Comparison of ENCODE assay signal across 11 cellular contexts in genomic region chr21:34126269-34126668, GRCh38. TPM values are rescaled to one million over a fixed set of nuclear protein-coding genes. Genes with fewer than 3 reads are reported as not detected.
DNase-seq lines count a peak whose midpoint lies in the region; TF ChIP-seq lines count a peak whose summit lies in the region.
"Had no signal": no experiment of that assay in that cellular context is flagged by ENCODE, and none has a peak within 500 bp of the region (broad histone marks: within the 10 kb centered on the region; RNA-seq: fewer than 3 reads in every experiment).

No MANE protein-coding gene starts in this region.

- peaks cover 5% of the 10 kb centered on the region for H3K9me3 Mint-ChIP-seq in osteocyte (ENCODE audit: unreplicated experiment)
- H3K9me3 Mint-ChIP-seq: nephron had no signal

- peak overlapping the region; percentile 27 for H3K27ac ChIP-seq in epithelial cell of prostate

- no peaks in the 10 kb centered on the region for H3K27me3 Mint-ChIP-seq in osteocyte (ENCODE audit: unreplicated experiment)

- DNase-seq in NCI-H2196 (lab: John Stamatoyannopoulos, UW; ENCODE audit: unreplicated experiment) (peak; percentile 14), NCI-H2196 treated with DMSO at 0.1 percent for 48 hours (lab: John Stamatoyannopoulos, UW; ENCODE audit: unreplicated experiment) (no peak), NCI-H2227 treated with DMSO at 0.1 percent for 48 hours (lab: John Stamatoyannopoulos, UW) (peak; percentile 70), epithelial cell of prostate (ENCODE audit: low read depth, low spot score) (peak; percentile 40), osteocyte (ENCODE audit: extremely low spot score, unreplicated experiment) (no peak), NCI-H2029 treated with DMSO at 0.1 percent for 48 hours (lab: John Stamatoyannopoulos, UW) (no peak), GM19240 (ENCODE audit: insufficient read length, low spot score) (no peak), hepatic stellate cell (ENCODE audit: low spot score) (no peak)
- DNase-seq: GOT3, NCI-H1694 treated with DMSO at 0.1 percent for 48 hours had no signal

- no peak for TF ChIP-seq CTCF in osteocyte (IDR thresholded peaks at IDR 0.05)

- H3K36me3 Mint-ChIP-seq in osteocyte (ENCODE audit: unreplicated experiment) = peaks cover 31% of the 10 kb centered on the region

- peaks cover 59% of the 10 kb centered on the region for H3K4me1 Mint-ChIP-seq in osteocyte (ENCODE audit: unreplicated experiment)

- no peak overlapping the region for H3K4me3 Mint-ChIP-seq in osteocyte (ENCODE audit: unreplicated experiment)
- H3K4me3 Mint-ChIP-seq: nephron had no signal

- H3K27ac Mint-ChIP-seq in osteocyte (ENCODE audit: unreplicated experiment) = peak overlapping the region; percentile 1

RNA-seq across cellular contexts. Expression of gene MRPS6, which starts 52.9 kb away (rescaled TPM):
- total RNA-seq in osteocyte = 114 and 124 TPM in 2 replicates

RNA-seq across cellular contexts. Expression of gene SLC5A3, which starts 52.9 kb away (rescaled TPM):
- 63.9 and 68.2 TPM in 2 replicates for total RNA-seq in osteocyte

Comparison
In these comparisons a context has a peak if more than half of its experiments do, and no peak if none do; other contexts are left out.
1. DNase-seq: peak in NCI-H2196 (single experiment), NCI-H2227 treated with DMSO at 0.1 percent for 48 hours (single experiment) and epithelial cell of prostate (single experiment); none in NCI-H2196 treated with DMSO at 0.1 percent for 48 hours (single experiment), osteocyte (single experiment), NCI-H2029 treated with DMSO at 0.1 percent for 48 hours (single experiment), GM19240 (single experiment) and hepatic stellate cell (single experiment).